In genomic region chr17:77349976-77350830, GRCh38 we compare ENCODE assay signal across 9 cellular contexts.
DNase-seq lines count a peak whose midpoint lies in the region; ATAC-seq and TF ChIP-seq lines count a peak whose summit lies in the region.
"Had no signal": no experiment of that assay in that cellular context is flagged by ENCODE, and none has a peak within 500 bp of the region (broad histone marks: within the 10 kb centered on the region; RNA-seq: fewer than 3 reads in every experiment).

No MANE protein-coding gene starts in this region.

- no peak overlapping the region for H2BK5ac ChIP-seq in neuronal stem cell (ENCODE audit: low read length)

- no peak overlapping the region for H2BK120ac ChIP-seq in neuronal stem cell (ENCODE audit: low read depth, low read length)

- H3K27me3 ChIP-seq in CD4-positive, CD25-positive, alpha-beta regulatory T cell (ENCODE audit: control insufficient read depth, insufficient read depth, low read length), result no peaks in the 10 kb centered on the region
- no peaks in the 10 kb centered on the region for H3K27me3 ChIP-seq in Peyer's patch
- no peaks in the 10 kb centered on the region for H3K27me3 ChIP-seq in neuronal stem cell (ENCODE audit: control insufficient read depth in 3 of 3, insufficient read depth in 3 of 3, low read depth in 1 of 3, low read length in 3 of 3)

- no peaks in the 10 kb centered on the region for H3K27me3 Mint-ChIP-seq in CD4-positive, CD25-positive, alpha-beta regulatory T cell

- no peak overlapping the region for H2AFZ ChIP-seq in neuronal stem cell (ENCODE audit: low read length)

- no peak overlapping the region for H4K8ac ChIP-seq in neuronal stem cell (ENCODE audit: low read depth, low read length)

- H3K79me1 ChIP-seq in neuronal stem cell (ENCODE audit: low read depth, low read length), result no peaks in the 10 kb centered on the region

- no peak for TF ChIP-seq CTCF in Peyer's patch (IDR thresholded peaks at IDR 0.05)
- TF ChIP-seq CTCF in fibroblast of villous mesenchyme (IDR thresholded peaks at IDR 0.05; ENCODE audit: insufficient read depth, low read depth, low read length), result no peak

- H3K18ac ChIP-seq in neuronal stem cell (ENCODE audit: low read length), result peak overlapping the region; percentile 68

- no peak overlapping the region for H3K27ac ChIP-seq in CD4-positive, CD25-positive, alpha-beta regulatory T cell (ENCODE audit: insufficient read depth, low read length, poor library complexity, severe bottlenecking)
- H3K27ac ChIP-seq in Peyer's patch (peak overlapping the region in 2 of 4 donors; percentile 13 to 65), neuronal stem cell (replicated peaks; ENCODE audit: low read length) (no peak overlapping the region)

- no peaks in the 10 kb centered on the region for H3K4me1 ChIP-seq in CD4-positive, CD25-positive, alpha-beta regulatory T cell (ENCODE audit: control insufficient read depth, insufficient read depth, low read length, poor library complexity, severe bottlenecking)
- H3K4me1 ChIP-seq in Peyer's patch (peaks cover 0 to 38% (median 1%) of the 10 kb centered on the region in 4 donors), neuronal stem cell (ENCODE audit: control insufficient read depth in 2 of 2, insufficient read depth in 1 of 2, low read depth in 1 of 2, low read length in 2 of 2) (peaks cover 1 to 10% of the 10 kb centered on the region in 2 donors)

- no peak overlapping the region for H3K4ac ChIP-seq in neuronal stem cell (ENCODE audit: low read length)

- no peaks in the 10 kb centered on the region for H3K36me3 Mint-ChIP-seq in CD4-positive, CD25-positive, alpha-beta regulatory T cell

- H2BK15ac ChIP-seq in neuronal stem cell (ENCODE audit: low read length), result no peak overlapping the region

- peaks cover 0 to 26% (median 5%) of the 10 kb centered on the region in 4 donors for H3K4me1 Mint-ChIP-seq in CD4-positive, CD25-positive, alpha-beta regulatory T cell

- H3K4me3 ChIP-seq in CD4-positive, CD25-positive, alpha-beta regulatory T cell (ENCODE audit: low read depth, low read length), result no peak overlapping the region
- H3K4me3 ChIP-seq in Peyer's patch (no peak overlapping the region), fibroblast of villous mesenchyme (ENCODE audit: low read depth, low read length) (no peak overlapping the region), neuronal stem cell (ENCODE audit: low read length in 2 of 2) (no peak overlapping the region)

- no peak overlapping the region for H3K4me3 Mint-ChIP-seq in CD4-positive, CD25-positive, alpha-beta regulatory T cell

- no CpG with 5 or more reads among the region's 12 CpGs for WGBS in neuronal stem cell (ENCODE audit: extremely low coverage in 2 of 2, insufficient read length in 2 of 2, insufficient replicate concordance in 1 of 2), 2 donors

- H3K9me3 ChIP-seq in CD4-positive, CD25-positive, alpha-beta regulatory T cell (ENCODE audit: control insufficient read depth in 2 of 2, low read length in 2 of 2), result no peaks in the 10 kb centered on the region
- H3K9me3 ChIP-seq in Peyer's patch (no peaks in the 10 kb centered on the region), neuronal stem cell (replicated peaks in 1 of 2; ENCODE audit: control insufficient read depth in 2 of 2, insufficient read depth in 1 of 2, low read depth in 1 of 2, low read length in 2 of 2) (peaks cover 0 to 3% of the 10 kb centered on the region in 2 donors)

- H2BK12ac ChIP-seq in neuronal stem cell (ENCODE audit: low read length), result no peak overlapping the region

- H3K36me3 ChIP-seq in CD4-positive, CD25-positive, alpha-beta regulatory T cell (ENCODE audit: control insufficient read depth, insufficient read depth, low read length), result no peaks in the 10 kb centered on the region
- H3K36me3 ChIP-seq in Peyer's patch, result no peaks in the 10 kb centered on the region
- no peaks in the 10 kb centered on the region for H3K36me3 ChIP-seq in neuronal stem cell (replicated peaks in 1 of 2; ENCODE audit: control insufficient read depth in 2 of 2, insufficient read depth in 2 of 2, low read length in 2 of 2)

- peaks cover 0 to 1% (median 0%) of the 10 kb centered on the region in 7 donors for H3K9me3 Mint-ChIP-seq in CD4-positive, CD25-positive, alpha-beta regulatory T cell

- H3K27ac Mint-ChIP-seq in CD4-positive, CD25-positive, alpha-beta regulatory T cell, result peak overlapping the region in 2 of 3 donors; percentile 26 to 51

- H3K4me2 ChIP-seq in neuronal stem cell (ENCODE audit: insufficient read depth, low read length, poor library complexity, severe bottlenecking), result no peak overlapping the region

- TF ChIP-seq POLR2A in Peyer's patch (IDR thresholded peaks at IDR 0.05), result no peak

- H3K14ac ChIP-seq in neuronal stem cell (ENCODE audit: low read length), result no peak overlapping the region

- no peak overlapping the region for H3K23ac ChIP-seq in neuronal stem cell (ENCODE audit: low read depth, low read length, poor library complexity)

- no peak overlapping the region for H4K91ac ChIP-seq in neuronal stem cell (ENCODE audit: low read depth, low read length, poor library complexity)

- ATAC-seq in CD4-positive, CD25-positive, alpha-beta regulatory T cell (ENCODE audit: low read depth in 2 of 2), result no peak
- no peak for ATAC-seq in HG02678 (IDR thresholded peaks at IDR 0.05; ENCODE audit: unreplicated experiment)
- no peak for ATAC-seq in HG02798 (IDR thresholded peaks at IDR 0.05; ENCODE audit: poor library complexity, unreplicated experiment)
- ATAC-seq in HG03108 (IDR thresholded peaks at IDR 0.05; ENCODE audit: unreplicated experiment), result no peak
- ATAC-seq in GM19455 (IDR thresholded peaks at IDR 0.05; ENCODE audit: unreplicated experiment), result no peak

- no peak overlapping the region for H3K9ac ChIP-seq in neuronal stem cell (ENCODE audit: low read depth, low read length, poor library complexity)

- H2AK5ac ChIP-seq in neuronal stem cell (ENCODE audit: low read depth, low read length), result no peak overlapping the region

- no peak for DNase-seq in CD4-positive, CD25-positive, alpha-beta regulatory T cell
- DNase-seq in Peyer's patch, result peak in 2 of 3 donors; percentile 7 to 43
- DNase-seq in fibroblast of villous mesenchyme (ENCODE audit: low read depth), result peak; percentile 85
- DNase-seq in neuronal stem cell (ENCODE audit: low spot score), result no peak
- DNase-seq: NCI-H2171 had no signal

Comparison
In these comparisons a context has a peak if more than half of its experiments do, and no peak if none do; other contexts are left out.
1. DNase-seq: peak in Peyer's patch (2 of 3) and fibroblast of villous mesenchyme (single experiment); none in CD4-positive, CD25-positive, alpha-beta regulatory T cell (0 of 3) and neuronal stem cell (single experiment).